In the genomic region with DNA sequence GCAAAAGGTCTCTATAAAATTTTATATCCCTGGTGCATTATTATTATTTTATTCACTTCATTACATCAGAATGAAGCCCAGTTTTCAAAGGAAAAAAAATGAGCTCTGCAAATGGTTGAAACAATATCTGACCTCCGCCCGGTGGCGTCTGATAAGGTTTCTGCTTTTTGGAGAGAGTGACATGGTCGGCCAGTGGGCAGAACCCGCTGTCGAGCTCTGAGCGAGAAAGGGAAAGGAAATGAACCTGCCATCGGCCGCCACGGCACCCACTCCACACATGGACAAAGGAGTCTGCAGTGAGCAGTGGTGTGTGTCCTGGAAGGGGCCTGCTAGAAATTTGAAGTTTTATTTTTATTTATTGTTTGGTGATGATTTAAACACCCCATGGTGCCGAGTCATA, we compare ENCODE assay signal across 16 cellular contexts.
DNase-seq lines count a peak whose midpoint lies in the region; ATAC-seq, FAIRE-seq and TF ChIP-seq lines count a peak whose summit lies in the region.
"Had no signal": no experiment of that assay in that cellular context is flagged by ENCODE, and none has a peak within 500 bp of the region (broad histone marks: within the 10 kb centered on the region; RNA-seq: fewer than 3 reads in every experiment).

No MANE protein-coding gene starts in this region.

- H3K9me1 ChIP-seq in K562 (ENCODE audit: control insufficient read depth, insufficient read depth, low read length) = no peaks in the 10 kb centered on the region

- H3K27ac Mint-ChIP-seq in activated CD8-positive, alpha-beta memory T cell treated with anti-CD3 and anti-CD28 coated beads, Interleukin-2, amount 10 ng/mL, durations not matched to agents 7 days and 5 days = no peak overlapping the region

- no peak for TF ChIP-seq CTCF in K562 (IDR thresholded peaks at IDR 0.05 in 2 of 3, conservative IDR thresholded peaks at IDR 0.05 in 1 of 3; ENCODE audit: insufficient read depth in 2 of 3, low read depth in 1 of 3, low read length in 3 of 3)
- no peak for TF ChIP-seq CTCF in thyroid gland (IDR thresholded peaks at IDR 0.05)
- TF ChIP-seq CTCF in PC-9 (conservative IDR thresholded peaks at IDR 0.05) = no peak
- no peak for TF ChIP-seq CTCF in body of pancreas (IDR thresholded peaks at IDR 0.05)

- H3K36me3 Mint-ChIP-seq in activated CD8-positive, alpha-beta memory T cell treated with anti-CD3 and anti-CD28 coated beads, Interleukin-2, amount 10 ng/mL, durations not matched to agents 7 days and 5 days = no peaks in the 10 kb centered on the region

- H3K4me3 ChIP-seq in K562 = no peak overlapping the region; the same call in 1 of the 2 replicates
- H3K4me3 ChIP-seq in thyroid gland (replicated peaks in 1 of 3) = no peak overlapping the region
- no peak overlapping the region for H3K4me3 ChIP-seq in PC-9
- no peak overlapping the region for H3K4me3 ChIP-seq in body of pancreas

- in situ Hi-C loops in K562 (cut with MboI) = no loop called here

- H3K4me1 ChIP-seq in K562 (replicated peaks in 1 of 2; ENCODE audit: control insufficient read depth in 2 of 2, insufficient read depth in 2 of 2, low read length in 2 of 2) (no peaks in the 10 kb centered on the region; a peak in 1 of 5 replicates), thyroid gland (peaks cover 4 to 7% of the 10 kb centered on the region in 2 donors), PC-9 (replicated peaks; ENCODE audit: insufficient read depth) (no peaks in the 10 kb centered on the region), body of pancreas (no peaks in the 10 kb centered on the region)

- TF ChIP-seq RAD21 in K562 (CRISPR knock-in tag; conservative IDR thresholded peaks at IDR 0.05 in 1 of 2, IDR thresholded peaks at IDR 0.05 in 1 of 2) = no peak

- ATAC-seq in activated CD8-positive, alpha-beta memory T cell treated with anti-CD3 and anti-CD28 coated beads, Interleukin-2, amount 10 ng/mL, durations not matched to agents 7 days and 5 days = peak; percentile 16
- ATAC-seq in K562 = peak; percentile 77
- ATAC-seq in body of pancreas = no peak

- BruUV-seq in K562 (replicated peaks; lab: Mats Ljungman, UMichigan) = no TSS peak
- BruUV-seq in PC-9 (replicated peaks; lab: Mats Ljungman, UMichigan) = no TSS peak

- no peaks in the 10 kb centered on the region for H3K36me3 ChIP-seq in K562 (ENCODE audit: control insufficient read depth, insufficient read depth, low read length)
- H3K36me3 ChIP-seq in thyroid gland = no peaks in the 10 kb centered on the region
- no peaks in the 10 kb centered on the region for H3K36me3 ChIP-seq in PC-9 (ENCODE audit: low read depth)
- no peaks in the 10 kb centered on the region for H3K36me3 ChIP-seq in body of pancreas (replicated peaks in 1 of 2; ENCODE audit: insufficient read depth in 1 of 2, low read depth in 2 of 2)

- no peak for TF ChIP-seq POLR2A in K562 (conservative IDR thresholded peaks at IDR 0.05)
- TF ChIP-seq POLR2A in thyroid gland (IDR thresholded peaks at IDR 0.05) = no peak
- no peak for TF ChIP-seq POLR2A in body of pancreas (IDR thresholded peaks at IDR 0.05)

- H3K4me3 Mint-ChIP-seq in activated CD8-positive, alpha-beta memory T cell treated with anti-CD3 and anti-CD28 coated beads, Interleukin-2, amount 10 ng/mL, durations not matched to agents 7 days and 5 days = peak overlapping the region; percentile 7

- POLR2A ChIA-PET in K562 (lab: Yijun Ruan, JAX) (interaction anchor here (0.8 to 1.4 kb wide), 3 partner anchors 9 to 448 kb away, joined by 3 to 4 read pairs (median 3); no protein-coding TSS in a partner anchor), PC-9 (lab: Charles Lee; ENCODE audit: unreplicated experiment) (no interaction called here)

- H3K27me3 ChIP-seq in K562 (ENCODE audit: control insufficient read depth in 2 of 2, insufficient read depth in 2 of 2, low read length in 2 of 2) = peaks cover 3 to 18% of the 10 kb centered on the region in 2 experiments; a peak in 3 of 5 replicates
- H3K27me3 ChIP-seq in thyroid gland = no peaks in the 10 kb centered on the region
- peaks cover 47% of the 10 kb centered on the region; the same call in 1 of the 2 replicates for H3K27me3 ChIP-seq in PC-9 (ENCODE audit: insufficient read depth, low read depth)
- H3K27me3 ChIP-seq in body of pancreas = no peaks in the 10 kb centered on the region

- no peaks in the 10 kb centered on the region for H3K9me2 ChIP-seq in PC-9 (ENCODE audit: insufficient read depth)

- CTCF ChIA-PET in activated CD8-positive, alpha-beta memory T cell treated with anti-CD3 and anti-CD28 coated beads, Interleukin-2, amount 10 ng/mL, durations not matched to agents 7 days and 5 days (lab: Charles Lee) = interaction anchor here (1.2 to 1.7 kb wide), 2 partner anchors 16 to 95 kb away, joined by 4 to 8 read pairs; no protein-coding TSS in a partner anchor
- CTCF ChIA-PET in K562 (lab: Yijun Ruan, JAX; ENCODE audit: low intra/inter-chr PET ratio) (no interaction called here), PC-9 (lab: Charles Lee) (interaction anchor here (0.5 kb wide), 1 partner anchor 390 kb away, joined by 4 read pairs; no protein-coding TSS in a partner anchor)

- H3K4me2 ChIP-seq in K562 (ENCODE audit: insufficient read depth, low read length) (no peak overlapping the region; the same call in 1 of the 2 replicates), PC-9 (no peak overlapping the region)

- H3K4me1 Mint-ChIP-seq in activated CD8-positive, alpha-beta memory T cell treated with anti-CD3 and anti-CD28 coated beads, Interleukin-2, amount 10 ng/mL, durations not matched to agents 7 days and 5 days = peaks cover 12% of the 10 kb centered on the region

- no peak for TF ChIP-seq EP300 in K562 (IDR thresholded peaks at IDR 0.05; ENCODE audit: low read length)

- no peak for DNase-seq in activated CD8-positive, alpha-beta memory T cell treated with anti-CD3 and anti-CD28 coated beads, Interleukin-2, amount 10 ng/mL, durations not matched to agents 7 days and 5 days
- no peak for DNase-seq in activated CD8-positive, alpha-beta memory T cell treated with anti-CD3 and anti-CD28 coated beads, Interleukin-2, amount 50 U/mL, for 4 hours
- DNase-seq in OCI-M1 (lab: John Stamatoyannopoulos, UW) = peak; percentile 79
- peak in 2 of 4 experiments; percentile 24 to 28 for DNase-seq in K562 (ENCODE audit: extremely low read depth in 1 of 4, low spot score in 3 of 4)
- peak; percentile 49 to 56 for DNase-seq in thyroid gland
- no peak for DNase-seq in globus pallidus (ENCODE audit: low spot score)
- DNase-seq in PC-9 = no peak
- no peak for DNase-seq in body of pancreas
- DNase-seq: activated CD8-positive, alpha-beta memory T cell treated with anti-CD3 and anti-CD28 coated beads for 24 hours; activated naive CD4-positive, alpha-beta T cell treated with anti-CD3 and anti-CD28 coated beads, Interleukin-2, amount 50 U/mL, for 16 hours; cerebellar nuclear complex; NCI-H187 treated with DMSO at 0.1 percent for 48 hours; NCI-H774; T-helper 9 cell had no signal

- WGBS in K562 (ENCODE audit: insufficient coverage, low coverage, missing lambda C conversion rate) = 2% methylated on average over 10 of the region's 11 CpGs
- WGBS in thyroid gland, 2 donors = 14 to 17% methylated on average over 11 of the region's 11 CpGs
- 45 to 55% methylated on average over 11 of the region's 11 CpGs for WGBS in body of pancreas, 2 donors

- H2AFZ ChIP-seq in K562 (ENCODE audit: low read depth, low read length) = 0 out of 2 replicates have a peak overlapping the region, but pooled peaks have one; percentile 51
- H2AFZ ChIP-seq in PC-9 = no peak overlapping the region

- no peaks in the 10 kb centered on the region for H3F3A ChIP-seq in PC-9 (ENCODE audit: insufficient read depth, low read depth)

- no peak overlapping the region for H3K27ac ChIP-seq in K562 (ENCODE audit: extremely low read depth, low read depth, low read length)
- no peak overlapping the region for H3K27ac ChIP-seq in thyroid gland
- no peak overlapping the region for H3K27ac ChIP-seq in PC-9
- H3K27ac ChIP-seq in body of pancreas = no peak overlapping the region

- H3K27me3 Mint-ChIP-seq in activated CD8-positive, alpha-beta memory T cell treated with anti-CD3 and anti-CD28 coated beads, Interleukin-2, amount 10 ng/mL, durations not matched to agents 7 days and 5 days = peaks cover 51% of the 10 kb centered on the region

- no peaks in the 10 kb centered on the region for H3K9me3 Mint-ChIP-seq in activated CD8-positive, alpha-beta memory T cell treated with anti-CD3 and anti-CD28 coated beads, Interleukin-2, amount 10 ng/mL, durations not matched to agents 7 days and 5 days (ENCODE audit: low read depth)

- H3K9me3 ChIP-seq in K562 (replicated peaks; ENCODE audit: control insufficient read depth, insufficient read depth, low read depth, low read length) (no peaks in the 10 kb centered on the region), thyroid gland (no peaks in the 10 kb centered on the region), PC-9 (ENCODE audit: insufficient read depth, low read depth) (no peaks in the 10 kb centered on the region), body of pancreas (no peaks in the 10 kb centered on the region)

- H3K79me2 ChIP-seq in K562 (ENCODE audit: control insufficient read depth, insufficient read depth, low read length) = no peaks in the 10 kb centered on the region
- no peaks in the 10 kb centered on the region for H3K79me2 ChIP-seq in PC-9 (ENCODE audit: low read depth)

- H3K9ac ChIP-seq in K562 (ENCODE audit: insufficient read depth in 1 of 2, low read depth in 2 of 2, low read length in 2 of 2) = peak overlapping the region in 1 of 2 experiments; percentile 52; a peak in 1 of 4 replicates

- no peak for FAIRE-seq in K562 (lab: Jason Lieb, UNC)
- FAIRE-seq: GM12892, islet of Langerhans had no signal

- intact Hi-C loops in K562 (cut with micrococcal nuclease) (no loop called here), thyroid gland (cut with DNase I) (no loop called here), PC-9 (cut with micrococcal nuclease; ENCODE audit: unreplicated experiment) (no loop called here), body of pancreas (cut with DNase I) (no loop called here)

- no peaks in the 10 kb centered on the region for H4K20me1 ChIP-seq in K562 (replicated peaks; ENCODE audit: control insufficient read depth, insufficient read depth, low read length)
- no peaks in the 10 kb centered on the region for H4K20me1 ChIP-seq in PC-9 (ENCODE audit: insufficient read depth)

TF ChIP-seq in K562, 482 proteins besides CTCF, POLR2A, EP300 and RAD21 (continues in another document):
- TF ChIP-seq ELF2 (CRISPR knock-in tag; IDR thresholded peaks at IDR 0.05) = no peak

Comparison
In these comparisons a context has a peak if more than half of its experiments do, and no peak if none do; other contexts are left out.
1. DNase-seq: peak in OCI-M1 (single experiment) and thyroid gland (2 of 2); none in activated CD8-positive, alpha-beta memory T cell treated with anti-CD3 and anti-CD28 coated beads, Interleukin-2, amount 10 ng/mL, durations not matched to agents 7 days and 5 days (single experiment), activated CD8-positive, alpha-beta memory T cell treated with anti-CD3 and anti-CD28 coated beads, Interleukin-2, amount 50 U/mL, for 4 hours (single experiment), globus pallidus (single experiment), PC-9 (0 of 2) and body of pancreas (0 of 4).